8 cellular contexts compared by ENCODE assay signal in genomic region chr6:26232950-26233607, GRCh38.
DNase-seq lines count a peak whose midpoint lies in the region; ATAC-seq and TF ChIP-seq lines count a peak whose summit lies in the region.

No MANE protein-coding gene starts in this region.

- H3K36me3 ChIP-seq in KMS-11 (ENCODE audit: insufficient read depth), result no peaks in the 10 kb centered on the region
- H3K36me3 ChIP-seq in spleen, result no peaks in the 10 kb centered on the region

- H3K4me3 Mint-ChIP-seq in activated T-helper 17 cell treated with anti-CD3 and anti-CD28 coated beads, Interleukin-2, amount 50 U/mL, for 72 hours, result peak overlapping the region; percentile 88
- peak overlapping the region; percentile 91 for H3K4me3 Mint-ChIP-seq in glutamatergic neuron (ENCODE audit: unreplicated experiment)

- H2AFZ ChIP-seq in KMS-11 (ENCODE audit: low read depth), result peak overlapping the region; percentile 60; the same call in 1 of the 2 replicates

- intact Hi-C loops in spleen (cut with DNase I; ENCODE audit: low total_unique reads), result no loop called here

- H3K27me3 ChIP-seq in KMS-11 (ENCODE audit: insufficient read depth, low read depth), result no peaks in the 10 kb centered on the region
- no peaks in the 10 kb centered on the region for H3K27me3 ChIP-seq in spleen (replicated peaks in 1 of 7)

- no peaks in the 10 kb centered on the region for H4K20me1 ChIP-seq in KMS-11 (ENCODE audit: insufficient read depth)

- H3K9ac ChIP-seq in KMS-11, result peak overlapping the region; percentile 93; the same call in 1 of the 2 replicates

- H3K36me3 Mint-ChIP-seq in activated T-helper 17 cell treated with anti-CD3 and anti-CD28 coated beads, Interleukin-2, amount 50 U/mL, for 72 hours (ENCODE audit: low read depth), result peaks cover 21% of the 10 kb centered on the region
- no peaks in the 10 kb centered on the region for H3K36me3 Mint-ChIP-seq in glutamatergic neuron (ENCODE audit: unreplicated experiment)

- H3K27me3 Mint-ChIP-seq in activated T-helper 17 cell treated with anti-CD3 and anti-CD28 coated beads, Interleukin-2, amount 50 U/mL, for 72 hours, result no peaks in the 10 kb centered on the region
- H3K27me3 Mint-ChIP-seq in glutamatergic neuron (ENCODE audit: unreplicated experiment), result no peaks in the 10 kb centered on the region

- TF ChIP-seq CTCF in KMS-11 (conservative IDR thresholded peaks at IDR 0.05; ENCODE audit: low read depth, low read length) (no peak), glutamatergic neuron (IDR thresholded peaks at IDR 0.05; ENCODE audit: partially characterized antibody, unreplicated experiment) (no peak), spleen (IDR thresholded peaks at IDR 0.05 in 8 of 11, conservative IDR thresholded peaks at IDR 0.05 in 3 of 11) (no peak)

- peak; percentile 12 for ATAC-seq in GM19351 (IDR thresholded peaks at IDR 0.05; ENCODE audit: unreplicated experiment)
- peak; percentile 31 for ATAC-seq in activated T-helper 17 cell treated with anti-CD3 and anti-CD28 coated beads, Interleukin-2, amount 50 U/mL, for 72 hours (replicated peaks)

- H3K4me1 ChIP-seq in KMS-11 (ENCODE audit: low read depth, poor library complexity, severe bottlenecking) (peaks cover 31% of the 10 kb centered on the region), spleen (peaks cover 0 to 53% (median 33%) of the 10 kb centered on the region in 6 donors)

- no peaks in the 10 kb centered on the region for H3K9me3 Mint-ChIP-seq in activated T-helper 17 cell treated with anti-CD3 and anti-CD28 coated beads, Interleukin-2, amount 50 U/mL, for 72 hours
- no peaks in the 10 kb centered on the region for H3K9me3 Mint-ChIP-seq in glutamatergic neuron (ENCODE audit: unreplicated experiment)

- H3K4me3 ChIP-seq in KMS-11 (IDR thresholded peaks at IDR 0.05; ENCODE audit: insufficient read depth, low read depth, low read length), result no peak overlapping the region
- peak overlapping the region in 7 of 8 donors; percentile 40 to 71 (median 48) for H3K4me3 ChIP-seq in spleen

- DNase-seq in glutamatergic neuron (no peak), spleen (peak; percentile 85), NCI-H1048 (lab: John Stamatoyannopoulos, UW) (no peak), kidney tubule cell (ENCODE audit: low spot score) (no peak), HPDE6-E6E7 (ENCODE audit: extremely low spot score) (no peak)

- WGBS in spleen, 5 donors, result 7 to 20% (median 15%) methylated on average over 31 of the region's 31 CpGs

- H3K79me2 ChIP-seq in KMS-11 (ENCODE audit: insufficient read depth, low read depth), result no peaks in the 10 kb centered on the region; the same call in 1 of the 2 replicates

- TF ChIP-seq POLR2A in spleen (IDR thresholded peaks at IDR 0.05), result peak in 1 of 3 donors; percentile 33

- H3K4me1 Mint-ChIP-seq in activated T-helper 17 cell treated with anti-CD3 and anti-CD28 coated beads, Interleukin-2, amount 50 U/mL, for 72 hours, result peaks cover 19% of the 10 kb centered on the region
- H3K4me1 Mint-ChIP-seq in glutamatergic neuron (ENCODE audit: low read depth, unreplicated experiment), result peaks cover 2% of the 10 kb centered on the region

- H3K27ac Mint-ChIP-seq in activated T-helper 17 cell treated with anti-CD3 and anti-CD28 coated beads, Interleukin-2, amount 50 U/mL, for 72 hours, result peak overlapping the region; percentile 93
- no peak overlapping the region for H3K27ac Mint-ChIP-seq in glutamatergic neuron (ENCODE audit: unreplicated experiment)

- H3K27ac ChIP-seq in KMS-11 (peak overlapping the region; percentile 91; the same call in 1 of the 2 replicates), spleen (peak overlapping the region; percentile 93 to 99 (median 96))

- H3K9me3 ChIP-seq in spleen, result no peaks in the 10 kb centered on the region

- H3K4me2 ChIP-seq in KMS-11, result peak overlapping the region; percentile 72
